In the genomic region with DNA sequence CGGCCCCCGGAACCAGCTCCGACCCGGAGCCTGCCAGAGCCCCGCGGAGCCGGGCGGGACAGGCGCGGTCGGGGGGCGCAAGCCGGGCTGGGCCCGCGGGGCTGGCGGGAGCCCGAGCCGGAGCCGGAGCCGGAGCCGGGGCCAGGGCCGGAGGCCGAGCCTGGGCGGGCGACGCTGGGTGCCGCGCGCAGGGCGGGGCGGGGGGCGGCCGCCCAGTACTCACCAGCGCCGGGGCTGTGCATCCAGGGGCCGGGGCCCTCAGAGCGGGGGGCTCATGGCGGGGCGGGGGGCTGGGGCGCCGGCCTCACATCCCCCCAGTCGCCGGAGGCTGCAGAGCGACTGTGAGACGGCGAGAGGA, we compare ENCODE assay signal across 8 cellular contexts. TPM values are rescaled to one million over a fixed set of nuclear protein-coding genes. Genes with fewer than 3 reads are reported as not detected.
DNase-seq lines count a peak whose midpoint lies in the region; ATAC-seq and TF ChIP-seq lines count a peak whose summit lies in the region.

No MANE protein-coding gene starts in this region.

- no peak overlapping the region for H3K14ac ChIP-seq in IMR-90 (replicated peaks; ENCODE audit: low read depth, low read length)

- H3K23ac ChIP-seq in IMR-90 (ENCODE audit: low read depth, low read length), result no peak overlapping the region

- peaks cover 0 to 40% of the 10 kb centered on the region in 2 experiments; a peak in 2 of 4 replicates for H3K79me1 ChIP-seq in IMR-90 (ENCODE audit: low read depth in 1 of 2, low read length in 2 of 2)

- intact Hi-C loops in IMR-90 (cut with micrococcal nuclease) (loop anchor here (1.0 to 2.0 kb wide), 2 partner anchors 19 to 130 kb away; no protein-coding TSS in a partner anchor), natural killer cell (cut with micrococcal nuclease) (loop anchor here (2.0 to 10.0 kb wide), 3 partner anchors 17 to 605 kb away; no protein-coding TSS in a partner anchor)

- WGBS in IMR-90 (ENCODE audit: extremely low coverage in 2 of 2, insufficient read length in 1 of 2), 2 experiments, result 2% methylated on average over 13 of the region's 46 CpGs; no CpG with 5 or more reads in 1 of the 2 experiments

- H3K4me3 ChIP-seq in IMR-90 (ENCODE audit: insufficient read depth, low read depth, low read length), result peak overlapping the region; percentile 91
- peak overlapping the region; percentile 94 for H3K4me3 ChIP-seq in coronary artery

- H2BK20ac ChIP-seq in IMR-90 (ENCODE audit: low read depth, low read length), result no peak overlapping the region

- no peak for TF ChIP-seq RAD21 in IMR-90 (IDR thresholded peaks at IDR 0.05; ENCODE audit: low read length)

- peak overlapping the region; percentile 99 for H3K27ac ChIP-seq in IMR-90 (ENCODE audit: insufficient read depth, low read length)
- peak overlapping the region; percentile 96 to 100 for H3K27ac ChIP-seq in coronary artery

- no peaks in the 10 kb centered on the region for H3K36me3 Mint-ChIP-seq in natural killer cell

- H3K27me3 Mint-ChIP-seq in natural killer cell (ENCODE audit: low read depth in 2 of 2), result no peaks in the 10 kb centered on the region

- peaks cover 52 to 57% of the 10 kb centered on the region in 2 donors for H3K4me1 Mint-ChIP-seq in natural killer cell

- DNase-seq in IMR-90 (no peak), coronary artery (ENCODE audit: low spot score) (no peak), natural killer cell (no peak), GM19238 (ENCODE audit: insufficient read length, low spot score) (no peak)
- no peak for DNase-seq in effector CD8-positive, alpha-beta T cell (lab: John Stamatoyannopoulos, UW)
- no peak for DNase-seq in activated CD8-positive, alpha-beta memory T cell treated with anti-CD3 and anti-CD28 coated beads for 24 hours
- no peak for DNase-seq in stimulated activated CD8-positive, alpha-beta memory T cell treated with anti-CD3 and anti-CD28 coated beads, Interleukin-4, amount 100 ng/mL, for 48 hours

- no peak overlapping the region for H2AK5ac ChIP-seq in IMR-90 (ENCODE audit: low read depth, low read length)

- in situ Hi-C loops in IMR-90 (cut with MboI; ENCODE audit: low sequenced_read_pairs), result no loop called here

- H3K18ac ChIP-seq in IMR-90 (ENCODE audit: low read depth, low read length), result no peak overlapping the region; the same call in 1 of the 2 replicates

- ATAC-seq in GM19438 (IDR thresholded peaks at IDR 0.05; ENCODE audit: low read depth, unreplicated experiment) (peak; percentile 13), IMR-90 (ENCODE audit: low read depth) (peak; percentile 18), natural killer cell (peak; percentile 13 to 31 (median 24))

- no peak overlapping the region for H3K56ac ChIP-seq in IMR-90 (ENCODE audit: extremely low read depth, insufficient read depth, low read length)

- no peaks in the 10 kb centered on the region for H3K9me3 ChIP-seq in IMR-90 (ENCODE audit: control insufficient read depth, insufficient read depth, low read length)

- peak overlapping the region; percentile 80 to 86 for H3K27ac Mint-ChIP-seq in natural killer cell

- H2BK5ac ChIP-seq in IMR-90 (ENCODE audit: low read depth, low read length, poor library complexity, severe bottlenecking), result peak overlapping the region; percentile 79

- dilution Hi-C loops in IMR-90 (cut with HindIII; ENCODE audit: low sequenced_read_pairs, unreplicated experiment), result no loop called here

- 0 out of 2 replicates have a peak overlapping the region, but pooled peaks have one; percentile 84 for H3K4ac ChIP-seq in IMR-90 (ENCODE audit: low read depth, low read length)

- no peaks in the 10 kb centered on the region for H3K27me3 ChIP-seq in IMR-90 (ENCODE audit: control insufficient read depth, insufficient read depth, low read length)

- TF ChIP-seq CTCF in IMR-90 (conservative IDR thresholded peaks at IDR 0.05; ENCODE audit: low read depth, low read length) (no peak), coronary artery (IDR thresholded peaks at IDR 0.05) (no peak), natural killer cell (IDR thresholded peaks at IDR 0.05) (no peak)

- H3K9me3 Mint-ChIP-seq in natural killer cell, result no peaks in the 10 kb centered on the region

- TF ChIP-seq POLR2A in IMR-90 (IDR thresholded peaks at IDR 0.05; ENCODE audit: low read depth, low read length), result no peak

- H2BK15ac ChIP-seq in IMR-90 (ENCODE audit: low read depth, low read length), result no peak overlapping the region

- peak overlapping the region; percentile 98 for H2AK9ac ChIP-seq in IMR-90 (replicated peaks; ENCODE audit: low read depth, low read length, poor library complexity)

- H4K5ac ChIP-seq in IMR-90 (ENCODE audit: low read depth, low read length), result no peak overlapping the region

- peak overlapping the region; percentile 5; the same call in 1 of the 2 replicates for H4K91ac ChIP-seq in IMR-90 (ENCODE audit: insufficient read depth, low read depth, low read length)

- no peak overlapping the region for H3K4me2 ChIP-seq in IMR-90 (ENCODE audit: low read depth, low read length)

- CTCF ChIA-PET in IMR-90 (lab: Yijun Ruan, JAX), result no interaction called here

- no peak overlapping the region; a peak in 1 of 4 replicates for H4K8ac ChIP-seq in IMR-90 (ENCODE audit: low read depth in 2 of 2, low read length in 2 of 2)

- peaks cover 39% of the 10 kb centered on the region for H3K4me1 ChIP-seq in IMR-90 (ENCODE audit: control insufficient read depth, insufficient read depth, low read length)

- peaks cover 43% of the 10 kb centered on the region for H4K20me1 ChIP-seq in IMR-90 (ENCODE audit: insufficient read depth, low read length)

- peak overlapping the region; percentile 56 for H3K4me3 Mint-ChIP-seq in natural killer cell

- H3K36me3 ChIP-seq in IMR-90 (ENCODE audit: control insufficient read depth, insufficient read depth, low read length), result peaks cover 3% of the 10 kb centered on the region; the same call in 1 of the 2 replicates

- no TSS peak for BruUV-seq in IMR-90 (replicated peaks; lab: Mats Ljungman, UMichigan)

- H3K9ac ChIP-seq in IMR-90 (ENCODE audit: low read depth, low read length), result peak overlapping the region; percentile 85

- no peak overlapping the region for H2BK120ac ChIP-seq in IMR-90 (ENCODE audit: low read depth, low read length)

- H3K9me1 ChIP-seq in IMR-90 (ENCODE audit: insufficient read depth, low read length), result peaks cover 26% of the 10 kb centered on the region

- POLR2A ChIA-PET in IMR-90 (lab: Charles Lee; ENCODE audit: unreplicated experiment), result interaction anchor here (0.6 to 1.2 kb wide), 2 partner anchors 9 to 15 kb away, joined by 3 to 4 read pairs; no protein-coding TSS in a partner anchor

- peak overlapping the region; percentile 55 for H2AFZ ChIP-seq in IMR-90 (replicated peaks; ENCODE audit: low read length, poor library complexity)

TF ChIP-seq in IMR-90, 13 proteins besides CTCF, POLR2A, EP300 and RAD21:
- TF ChIP-seq RCOR1 (IDR thresholded peaks at IDR 0.05; ENCODE audit: insufficient replicate concordance, low read length), result no peak
- no peak for TF ChIP-seq CHD1 (IDR thresholded peaks at IDR 0.05; ENCODE audit: low read depth, low read length)
- TF ChIP-seq RFX5 (IDR thresholded peaks at IDR 0.05; ENCODE audit: low read depth, low read length), result no peak
TF ChIP-seq in IMR-90: peak in this region for 0.

RNA-seq across cellular contexts. Expression of gene HDAC7, which starts 0.2 kb away (rescaled TPM):
- 10.4 and 10.6 TPM in 2 replicates for total RNA-seq in IMR-90 (2012; rRNA removed)
- polyA plus RNA-seq in IMR-90 (2012; rRNA removed), result 64.7 and 65.1 TPM in 2 replicates
- polyA plus RNA-seq in IMR-90 (2012; cell fraction: cytosol; rRNA removed), result 51.5 and 60.5 TPM in 2 replicates
- 183 and 377 TPM in 2 replicates for polyA plus RNA-seq in IMR-90 (2012; cell fraction: nucleus; rRNA removed; ENCODE audit: low replicate concordance)
- total RNA-seq in natural killer cell, result 100 to 1,000 TPM; 141 to 235 (median 147) TPM

RNA-seq across cellular contexts. Expression of gene SLC48A1, which starts 46.5 kb away (rescaled TPM):
- 4.4 and 4.8 TPM in 2 replicates for total RNA-seq in IMR-90 (2012; rRNA removed)
- polyA plus RNA-seq in IMR-90 (2012; rRNA removed), result 5.9 and 6.0 TPM in 2 replicates
- 4.1 and 10.3 TPM in 2 replicates for polyA plus RNA-seq in IMR-90 (2012; cell fraction: cytosol; rRNA removed)
- 10.0 and 10.3 TPM in 2 replicates for polyA plus RNA-seq in IMR-90 (2012; cell fraction: nucleus; rRNA removed; ENCODE audit: low replicate concordance)
- total RNA-seq in natural killer cell, result 1 to 10 TPM; 2.0 to 4.4 (median 3.4) TPM

Comparison
In these comparisons a context has a peak if more than half of its experiments do, and no peak if none do; other contexts are left out.
1. RNA of gene HDAC7, which starts 0.2 kb away (total RNA-seq): 141 to 235 TPM in natural killer cell; 10.4 to 10.6 TPM in IMR-90; every median in the first group is over 10 times any median in the second.
2. Peak in every context shown above with its lines, with median percentiles within 50 percentile points of each other: ATAC-seq.